In genomic region chr7:116574025-116574822, GRCh38 we compare ENCODE assay signal across 11 cellular contexts. TPM values are rescaled to one million over a fixed set of nuclear protein-coding genes. Genes with fewer than 3 reads are reported as not detected.
DNase-seq lines count a peak whose midpoint lies in the region; ATAC-seq and TF ChIP-seq lines count a peak whose summit lies in the region.
"Had no signal": no experiment of that assay in that cellular context is flagged by ENCODE, and none has a peak within 500 bp of the region (broad histone marks: within the 10 kb centered on the region; RNA-seq: fewer than 3 reads in every experiment).

No MANE protein-coding gene starts in this region.

- H4K8ac ChIP-seq in trophoblast cell (ENCODE audit: low read depth, low read length), result no peak overlapping the region

- H3K9me2 ChIP-seq in MM.1S (replicated peaks; ENCODE audit: insufficient read depth, low read length), result no peaks in the 10 kb centered on the region

- H3K9me3 Mint-ChIP-seq in mesothelial cell of epicardium, result peaks cover 6% of the 10 kb centered on the region

- H3K27ac Mint-ChIP-seq in mesothelial cell of epicardium, result no peak overlapping the region
- H3K27ac Mint-ChIP-seq: endodermal cell had no signal

- no peak overlapping the region for H2AK5ac ChIP-seq in trophoblast cell (ENCODE audit: low read length)

- H3K4me1 ChIP-seq in MM.1S (ENCODE audit: low read length) (peaks cover 23% of the 10 kb centered on the region), trophoblast cell (ENCODE audit: control insufficient read depth in 1 of 2, insufficient read depth in 2 of 2, low read length in 2 of 2) (peaks cover 3% of the 10 kb centered on the region in 2 experiments)

- H3K27me3 ChIP-seq in MM.1S (replicated peaks; ENCODE audit: insufficient read depth, low read length) (no peaks in the 10 kb centered on the region), trophoblast cell (ENCODE audit: insufficient read depth, low read length) (no peaks in the 10 kb centered on the region)

- no peak overlapping the region for H2BK120ac ChIP-seq in trophoblast cell (ENCODE audit: insufficient read depth, low read length, poor library complexity)

- H3K36me3 ChIP-seq in MM.1S (replicated peaks; ENCODE audit: insufficient read depth, low read length) (no peaks in the 10 kb centered on the region), trophoblast cell (ENCODE audit: control insufficient read depth in 1 of 2, insufficient read depth in 2 of 2, low read length in 2 of 2) (no peaks in the 10 kb centered on the region)

- H2AFZ ChIP-seq in MM.1S (ENCODE audit: low read length) (peak overlapping the region; percentile 69), trophoblast cell (ENCODE audit: insufficient read depth, low read length, poor library complexity) (no peak overlapping the region)

- no peaks in the 10 kb centered on the region for H4K20me1 ChIP-seq in MM.1S (ENCODE audit: insufficient read depth, low read length)

- H3K36me3 Mint-ChIP-seq in mesothelial cell of epicardium, result no peaks in the 10 kb centered on the region

- 0 out of 2 replicates have a peak, but pooled peaks cover 5% of the 10 kb centered on the region for H3F3A ChIP-seq in MM.1S (ENCODE audit: insufficient read depth, low read length)

- H2BK5ac ChIP-seq in trophoblast cell (ENCODE audit: low read depth, low read length, poor library complexity), result no peak overlapping the region

- H3K9ac ChIP-seq in MM.1S (ENCODE audit: low read length) (peak overlapping the region; percentile 5; the same call in 1 of the 2 replicates), trophoblast cell (ENCODE audit: low read length) (no peak overlapping the region)

- H3K4me3 ChIP-seq in MM.1S (ENCODE audit: low read length), result peak overlapping the region; percentile 26
- no peak overlapping the region for H3K4me3 ChIP-seq in trophoblast cell (ENCODE audit: low read depth, low read length)

- no peak overlapping the region for H3K4ac ChIP-seq in trophoblast cell (ENCODE audit: low read depth, low read length)

- H3K4me1 Mint-ChIP-seq in mesothelial cell of epicardium, result peaks cover 6% of the 10 kb centered on the region

- H4K91ac ChIP-seq in trophoblast cell (ENCODE audit: low read depth, low read length), result no peak overlapping the region

- H3K23ac ChIP-seq in trophoblast cell (ENCODE audit: low read length), result no peak overlapping the region

- no peak overlapping the region for H3K18ac ChIP-seq in trophoblast cell (ENCODE audit: low read length)

- no peaks in the 10 kb centered on the region for H3K9me3 ChIP-seq in MM.1S (replicated peaks; ENCODE audit: insufficient read depth, low read length)
- no peaks in the 10 kb centered on the region for H3K9me3 ChIP-seq in trophoblast cell (ENCODE audit: insufficient read depth, low read depth, low read length)

- ATAC-seq in GM21619 (IDR thresholded peaks at IDR 0.05; ENCODE audit: unreplicated experiment) (peak; percentile 39), left lobe of liver (peak; percentile 64), HG02870 (IDR thresholded peaks at IDR 0.05; ENCODE audit: unreplicated experiment) (no peak)

- H3K4me2 ChIP-seq in MM.1S (ENCODE audit: low read depth, low read length) (peak overlapping the region; percentile 84), trophoblast cell (ENCODE audit: low read length) (no peak overlapping the region)

- H3K27ac ChIP-seq in MM.1S (ENCODE audit: low read length), result peak overlapping the region; percentile 27; the same call in 1 of the 2 replicates
- H3K27ac ChIP-seq in trophoblast cell (ENCODE audit: low read depth, low read length), result no peak overlapping the region

- H4K12ac ChIP-seq in trophoblast cell (ENCODE audit: low read depth, low read length), result no peak overlapping the region

- no CpG with 5 or more reads among the region's 2 CpGs for WGBS in trophoblast cell (ENCODE audit: extremely low coverage, insufficient coverage, insufficient read length)

- no peak for TF ChIP-seq CTCF in MM.1S (IDR thresholded peaks at IDR 0.05; ENCODE audit: low read length)
- TF ChIP-seq CTCF in mesothelial cell of epicardium (IDR thresholded peaks at IDR 0.05; ENCODE audit: unreplicated experiment), result no peak

- H3K79me2 ChIP-seq in MM.1S (ENCODE audit: low read length), result no peaks in the 10 kb centered on the region
- no peaks in the 10 kb centered on the region for H3K79me2 ChIP-seq in trophoblast cell (ENCODE audit: control insufficient read depth, insufficient read depth, low read length, poor library complexity)

- H3K14ac ChIP-seq in trophoblast cell (ENCODE audit: low read length), result no peak overlapping the region

- no peaks in the 10 kb centered on the region for H3K79me1 ChIP-seq in trophoblast cell (ENCODE audit: low read length)

- no peak overlapping the region for H3K4me3 Mint-ChIP-seq in mesothelial cell of epicardium
- H3K4me3 Mint-ChIP-seq: endodermal cell had no signal

- DNase-seq in Daoy (ENCODE audit: low read depth) (peak; percentile 36), MM.1S (peak; percentile 61), left lobe of liver (ENCODE audit: low spot score) (no peak), trophoblast cell (no peak), mesothelial cell of epicardium (ENCODE audit: low spot score in 2 of 2, unreplicated experiment in 2 of 2) (no peak)
- no peak for DNase-seq in stimulated activated CD4-positive, alpha-beta T cell treated with anti-CD3 and anti-CD28 coated beads, Interleukin-2, amount 100 ng/mL, for 24 hours
- DNase-seq: activated CD4-positive, alpha-beta T cell treated with anti-CD3 and anti-CD28 coated beads, Interleukin-2, amount 50 U/mL, for 4 hours; endodermal cell; NCI-H2029 treated with DMSO at 0.1 percent for 48 hours had no signal

- H2BK12ac ChIP-seq in trophoblast cell (ENCODE audit: low read length), result no peak overlapping the region

- no peaks in the 10 kb centered on the region for H3K27me3 Mint-ChIP-seq in mesothelial cell of epicardium (ENCODE audit: low read depth)

RNA-seq across cellular contexts. Expression of gene CAV1, which starts 49.4 kb away (rescaled TPM):
- 465 and 514 TPM in 2 replicates for total RNA-seq in Daoy (2014; rRNA removed; shearing (Covaris generic))
- total RNA-seq in left lobe of liver (9.3 TPM), mesothelial cell of epicardium (2.6 to 3.4 TPM (median 2.7 TPM) in 3 replicates)
- 24.4 and 26.2 TPM in 2 replicates for polyA plus RNA-seq in trophoblast cell (2013)

Comparison
In these comparisons a context has a peak if more than half of its experiments do, and no peak if none do; other contexts are left out.
1. DNase-seq: peak in Daoy (single experiment) and MM.1S (single experiment); none in left lobe of liver (single experiment), trophoblast cell (0 of 2), mesothelial cell of epicardium (0 of 2) and stimulated activated CD4-positive, alpha-beta T cell treated with anti-CD3 and anti-CD28 coated beads, Interleukin-2, amount 100 ng/mL, for 24 hours (0 of 2).
2. RNA of gene CAV1, which starts 49.4 kb away (total RNA-seq): 465 to 514 TPM in Daoy; 9.3 TPM in left lobe of liver (single experiment) and 2.6 to 3.4 TPM in mesothelial cell of epicardium; every median in the first group is over 10 times any median in the second.